In genomic region chr19:19457691-19458090, GRCh38 we compare ENCODE assay signal across 13 cellular contexts. TPM values are rescaled to one million over a fixed set of nuclear protein-coding genes. Genes with fewer than 3 reads are reported as not detected.
DNase-seq lines count a peak whose midpoint lies in the region; ATAC-seq, FAIRE-seq and TF ChIP-seq lines count a peak whose summit lies in the region.
"Had no signal": no experiment of that assay in that cellular context is flagged by ENCODE, and none has a peak within 500 bp of the region (broad histone marks: within the 10 kb centered on the region; RNA-seq: fewer than 3 reads in every experiment).

No MANE protein-coding gene starts in this region.

- no peak overlapping the region for H3K9ac ChIP-seq in fibroblast of lung (ENCODE audit: insufficient read depth, low read length)
- H3K9ac ChIP-seq in MM.1S (ENCODE audit: low read length) = no peak overlapping the region

- peaks cover 3% of the 10 kb centered on the region for H3K36me3 Mint-ChIP-seq in T-cell

- no peaks in the 10 kb centered on the region for H3K27me3 ChIP-seq in DOHH2 (ENCODE audit: control insufficient read depth, low read length)
- H3K27me3 ChIP-seq in fibroblast of lung (ENCODE audit: control insufficient read depth, insufficient read depth, low read length) = no peaks in the 10 kb centered on the region
- H3K27me3 ChIP-seq in psoas muscle (ENCODE audit: insufficient read depth in 3 of 3, low read length in 2 of 3) = no peaks in the 10 kb centered on the region
- no peaks in the 10 kb centered on the region for H3K27me3 ChIP-seq in MM.1S (replicated peaks; ENCODE audit: insufficient read depth, low read length)
- no peaks in the 10 kb centered on the region for H3K27me3 ChIP-seq in pancreas
- no peaks in the 10 kb centered on the region for H3K27me3 ChIP-seq in heart left ventricle
- H3K27me3 ChIP-seq: adrenal gland had no signal

- intact Hi-C loops in psoas muscle (cut with DNase I) (loop anchor here in 1 of 2 donors (5.0 kb wide), 1 partner anchor 40 kb away; no protein-coding TSS in a partner anchor), left colon (cut with DNase I, micrococcal nuclease) (no loop called here), pancreas (cut with DNase I) (no loop called here), heart left ventricle (cut with DNase I) (no loop called here)

- no peaks in the 10 kb centered on the region for H3K27me3 Mint-ChIP-seq in T-cell

- ATAC-seq in T-cell (replicated peaks in 1 of 4) = no peak
- no peak for ATAC-seq in psoas muscle
- ATAC-seq in left colon = no peak
- ATAC-seq in pancreas = no peak
- no peak for ATAC-seq in heart left ventricle
- ATAC-seq: Right ventricle myocardium inferior had no signal

- H3K36me3 ChIP-seq in DOHH2 (ENCODE audit: control insufficient read depth, low read length) = peaks cover 36% of the 10 kb centered on the region
- H3K36me3 ChIP-seq in fibroblast of lung (ENCODE audit: control insufficient read depth, insufficient read depth, low read length) = no peaks in the 10 kb centered on the region
- no peaks in the 10 kb centered on the region for H3K36me3 ChIP-seq in psoas muscle (ENCODE audit: insufficient read depth in 1 of 2, low read depth in 1 of 2)
- no peaks in the 10 kb centered on the region for H3K36me3 ChIP-seq in MM.1S (replicated peaks; ENCODE audit: insufficient read depth, low read length)
- H3K36me3 ChIP-seq in pancreas = no peaks in the 10 kb centered on the region
- peaks cover 0 to 4% (median 0%) of the 10 kb centered on the region in 9 donors for H3K36me3 ChIP-seq in heart left ventricle
- H3K36me3 ChIP-seq: adrenal gland had no signal

- no peak for FAIRE-seq in pancreas (lab: Jason Lieb, UNC)

- peak overlapping the region; percentile 93 to 100 for H3K27ac Mint-ChIP-seq in T-cell

- peak overlapping the region in 1 of 3 donors; percentile 97 for H3K4me3 Mint-ChIP-seq in T-cell

- peaks cover 81% of the 10 kb centered on the region for H3K4me1 ChIP-seq in DOHH2 (ENCODE audit: control insufficient read depth, low read length)
- peaks cover 48% of the 10 kb centered on the region for H3K4me1 ChIP-seq in fibroblast of lung (ENCODE audit: control insufficient read depth, extremely low read depth, insufficient read depth, low read length)
- H3K4me1 ChIP-seq in psoas muscle = peaks cover 64% of the 10 kb centered on the region
- H3K4me1 ChIP-seq in MM.1S (ENCODE audit: low read length) = peaks cover 5% of the 10 kb centered on the region; the same call in 1 of the 2 replicates
- H3K4me1 ChIP-seq in pancreas = peaks cover 12 to 37% (median 14%) of the 10 kb centered on the region in 3 donors
- peaks cover 23 to 71% (median 47%) of the 10 kb centered on the region in 12 donors for H3K4me1 ChIP-seq in heart left ventricle

- H4K20me1 ChIP-seq in DOHH2 (ENCODE audit: control insufficient read depth, insufficient read depth, low read depth, low read length) = peaks cover 11% of the 10 kb centered on the region; the same call in 1 of the 2 replicates
- H4K20me1 ChIP-seq in fibroblast of lung (ENCODE audit: control insufficient read depth, extremely low read depth, insufficient read depth, low read length) = no peaks in the 10 kb centered on the region
- H4K20me1 ChIP-seq in MM.1S (ENCODE audit: insufficient read depth, low read length) = peaks cover 55% of the 10 kb centered on the region

- peaks cover 62 to 78% (median 76%) of the 10 kb centered on the region in 3 donors for H3K4me1 Mint-ChIP-seq in T-cell

- TF ChIP-seq POLR2A in heart left ventricle (IDR thresholded peaks at IDR 0.05) = no peak

- TF ChIP-seq CTCF in DOHH2 (IDR thresholded peaks at IDR 0.05; ENCODE audit: low read depth, low read length, poor library complexity, severe bottlenecking) (no peak), fibroblast of lung (conservative IDR thresholded peaks at IDR 0.05 in 1 of 2, IDR thresholded peaks at IDR 0.05 in 1 of 2; ENCODE audit: low read depth in 1 of 2, low read length in 2 of 2) (no peak), psoas muscle (IDR thresholded peaks at IDR 0.05) (no peak), MM.1S (IDR thresholded peaks at IDR 0.05; ENCODE audit: low read length) (no peak), pancreas (IDR thresholded peaks at IDR 0.05) (no peak), heart left ventricle (IDR thresholded peaks at IDR 0.05) (no peak)

- POLR2A ChIA-PET in T-cell (lab: Charles Lee) = interaction anchor here in 1 of 2 donors (0.7 kb wide), 1 partner anchor 52 kb away, joined by 3 read pairs; the partner anchor contains the start of gene GATAD2A

- WGBS in psoas muscle, 3 donors = 81 to 90% (median 85%) methylated on average over 2 of the region's 2 CpGs
- 95% methylated on average over 2 of the region's 2 CpGs for WGBS in pancreas, 2 donors
- WGBS in heart left ventricle, 4 donors = 88 to 94% (median 93%) methylated on average over 2 of the region's 2 CpGs

- H3K4me3 ChIP-seq in DOHH2 (ENCODE audit: low read length) = no peak overlapping the region
- H3K4me3 ChIP-seq in fibroblast of lung (replicated peaks in 1 of 4; ENCODE audit: control extremely low read depth in 1 of 4, insufficient read depth in 1 of 4, low read depth in 3 of 4, low read length in 4 of 4) = no peak overlapping the region
- no peak overlapping the region for H3K4me3 ChIP-seq in psoas muscle
- H3K4me3 ChIP-seq in MM.1S (ENCODE audit: low read length) = no peak overlapping the region
- no peak overlapping the region for H3K4me3 ChIP-seq in pancreas
- H3K4me3 ChIP-seq in heart left ventricle = no peak overlapping the region
- H3K4me3 ChIP-seq: adrenal gland had no signal

- H3K9me3 ChIP-seq in DOHH2 (ENCODE audit: control insufficient read depth, insufficient read depth, low read length) (no peaks in the 10 kb centered on the region), fibroblast of lung (ENCODE audit: control insufficient read depth, insufficient read depth, low read depth, low read length) (no peaks in the 10 kb centered on the region), psoas muscle (no peaks in the 10 kb centered on the region), MM.1S (replicated peaks; ENCODE audit: insufficient read depth, low read length) (no peaks in the 10 kb centered on the region), pancreas (no peaks in the 10 kb centered on the region), heart left ventricle (no peaks in the 10 kb centered on the region)
- H3K9me3 ChIP-seq: adrenal gland had no signal

- CTCF ChIA-PET in T-cell (lab: Charles Lee) = interaction anchor here in 1 of 2 donors (1.3 kb wide), 1 partner anchor 35 kb away, joined by 3 read pairs; no protein-coding TSS in a partner anchor

- H3K9me2 ChIP-seq in DOHH2 (replicated peaks; ENCODE audit: control insufficient read depth, low read length) (no peaks in the 10 kb centered on the region), MM.1S (replicated peaks; ENCODE audit: insufficient read depth, low read length) (no peaks in the 10 kb centered on the region)

- H3F3A ChIP-seq in DOHH2 (ENCODE audit: control insufficient read depth, insufficient read depth) (peaks cover 33% of the 10 kb centered on the region), MM.1S (ENCODE audit: insufficient read depth, low read length) (0 out of 2 replicates have a peak, but pooled peaks cover 5% of the 10 kb centered on the region)

- no peak overlapping the region for H2AFZ ChIP-seq in fibroblast of lung (ENCODE audit: low read length)
- no peak overlapping the region for H2AFZ ChIP-seq in MM.1S (ENCODE audit: low read length)

- H3K4me2 ChIP-seq in DOHH2 (ENCODE audit: low read length) (peak overlapping the region; percentile 99), fibroblast of lung (ENCODE audit: extremely low read depth, insufficient read depth, low read length) (peak overlapping the region; percentile 27), MM.1S (ENCODE audit: low read depth, low read length) (no peak overlapping the region)

- peaks cover 99% of the 10 kb centered on the region for H3K79me2 ChIP-seq in DOHH2 (ENCODE audit: control insufficient read depth, low read length)
- H3K79me2 ChIP-seq in fibroblast of lung (ENCODE audit: control insufficient read depth, insufficient read depth, low read length) = peaks cover 82% of the 10 kb centered on the region
- peaks cover 93% of the 10 kb centered on the region for H3K79me2 ChIP-seq in MM.1S (ENCODE audit: low read length)

- DNase-seq in T-cell (no peak), fibroblast of lung (ENCODE audit: low read depth in 2 of 2) (no peak), psoas muscle (no peak), MM.1S (no peak), left colon (no peak), pancreas (no peak), heart left ventricle (no peak)
- DNase-seq: activated CD4-positive, CD25-positive, alpha-beta regulatory T cell treated with anti-CD3 and anti-CD28 coated beads, Interleukin-2, amount 50 U/mL, for 72 hours; adrenal gland; head of caudate nucleus; NCI-H1092 had no signal

- H3K9me3 Mint-ChIP-seq in T-cell = no peaks in the 10 kb centered on the region

- H3K27ac ChIP-seq in DOHH2 (ENCODE audit: low read depth, low read length) (peak overlapping the region; percentile 94), fibroblast of lung (ENCODE audit: insufficient read depth, low read length) (peak overlapping the region; percentile 90), psoas muscle (peak overlapping the region; percentile 81), MM.1S (ENCODE audit: low read length) (no peak overlapping the region), pancreas (peak overlapping the region in 1 of 4 donors; percentile 30), heart left ventricle (peak overlapping the region in 1 of 12 donors; percentile 94)
- H3K27ac ChIP-seq: adrenal gland had no signal

RNA-seq across cellular contexts. Expression of gene GATAD2A, which starts 52.2 kb away (rescaled TPM):
- total RNA-seq in T-cell (100 to 1,000 TPM; 114 to 144 (median 133) TPM), fibroblast of lung (28.8 and 31.7 TPM in 2 replicates), psoas muscle (10 to 100 TPM; 25.3 to 65.9 (median 55.6) TPM), left colon (100 to 1,000 TPM; 104 to 135 TPM), pancreas (10 to 100 TPM; 31.4 to 51.8 (median 41.8) TPM), heart left ventricle (10 to 100 TPM; 18.1 to 49.5 (median 35.5) TPM)
- polyA plus RNA-seq in fibroblast of lung (63.5 and 77.2 TPM in 2 replicates), psoas muscle (10 to 100 TPM; 18.5 to 43.4 (median 32.5) TPM), pancreas (10 to 100 TPM; 11.9 to 13.1 TPM), heart left ventricle (10 to 100 TPM in 1 of 2 donors, 1 to 10 TPM in 1; 7.5 to 27.0 TPM)
- polyA plus RNA-seq in fibroblast of lung (2012) = 53.2 and 57.9 TPM in 2 replicates
- 21.8 and 31.1 TPM in 2 replicates for polyA minus RNA-seq in fibroblast of lung (ENCODE audit: low replicate concordance)

RNA-seq across cellular contexts. Expression of gene TSSK6, which starts 57.7 kb away (rescaled TPM):
- 10 to 100 TPM in 3 of 5 donors, 1 to 10 TPM in 2; 3.9 to 13.0 (median 11.0) TPM for total RNA-seq in T-cell
- 3.1 and 5.8 TPM in 2 replicates for total RNA-seq in fibroblast of lung
- polyA plus RNA-seq in fibroblast of lung = 0.32 and 0.47 TPM in 2 replicates
- polyA plus RNA-seq in fibroblast of lung (2012) = 0.92 and 0.96 TPM in 2 replicates
- polyA minus RNA-seq in fibroblast of lung (ENCODE audit: low replicate concordance) = 0.27 TPM in 1 of 2 replicates, not detected in the other
- total RNA-seq in psoas muscle = 1 to 10 TPM in 1 of 4 donors, under 1 TPM in 2, not detected in 1; 0.50 to 1.9 (median 0.62) TPM
- polyA plus RNA-seq in psoas muscle = 1 to 10 TPM in 2 of 3 donors, under 1 TPM in 1; 0.37 to 3.2 (median 1.4) TPM
- total RNA-seq in left colon = 1 to 10 TPM; 1.6 to 2.8 TPM
- 1 to 10 TPM in 4 of 6 donors, under 1 TPM in 2; 0.69 to 2.3 (median 1.3) TPM for total RNA-seq in pancreas
- 1 to 10 TPM; 1.5 to 2.5 TPM for polyA plus RNA-seq in pancreas
- 1 to 10 TPM in 1 of 9 donors, under 1 TPM in 8; 0.28 to 1.0 (median 0.54) TPM for total RNA-seq in heart left ventricle
- polyA plus RNA-seq in heart left ventricle = under 1 TPM; 0.57 to 0.61 TPM

RNA-seq across cellular contexts. Expression of gene NDUFA13, which starts 58.3 kb away (rescaled TPM):
- total RNA-seq in T-cell (100 to 1,000 TPM; 188 to 235 (median 233) TPM), fibroblast of lung (215 and 221 TPM in 2 replicates), psoas muscle (100 to 1,000 TPM; 438 to 648 (median 574) TPM), left colon (100 to 1,000 TPM; 430 to 489 TPM), pancreas (100 to 1,000 TPM in 4 of 6 donors, 10 to 100 TPM in 2; 87.9 to 154 (median 127) TPM), heart left ventricle (1,000 to 10,000 TPM in 3 of 9 donors, 100 to 1,000 TPM in 6; 101 to 1,154 (median 960) TPM)
- polyA plus RNA-seq in fibroblast of lung (306 and 472 TPM in 2 replicates), psoas muscle (100 to 1,000 TPM; 274 to 597 (median 487) TPM), pancreas (100 to 1,000 TPM; 147 to 178 TPM), heart left ventricle (1,000 to 10,000 TPM in 1 of 2 donors, 100 to 1,000 TPM in 1; 856 to 1,476 TPM)
- 534 and 556 TPM in 2 replicates for polyA plus RNA-seq in fibroblast of lung (2012)
- 197 and 217 TPM in 2 replicates for polyA minus RNA-seq in fibroblast of lung (ENCODE audit: low replicate concordance)
